34 cellular contexts compared by ENCODE assay signal in the genomic region with DNA sequence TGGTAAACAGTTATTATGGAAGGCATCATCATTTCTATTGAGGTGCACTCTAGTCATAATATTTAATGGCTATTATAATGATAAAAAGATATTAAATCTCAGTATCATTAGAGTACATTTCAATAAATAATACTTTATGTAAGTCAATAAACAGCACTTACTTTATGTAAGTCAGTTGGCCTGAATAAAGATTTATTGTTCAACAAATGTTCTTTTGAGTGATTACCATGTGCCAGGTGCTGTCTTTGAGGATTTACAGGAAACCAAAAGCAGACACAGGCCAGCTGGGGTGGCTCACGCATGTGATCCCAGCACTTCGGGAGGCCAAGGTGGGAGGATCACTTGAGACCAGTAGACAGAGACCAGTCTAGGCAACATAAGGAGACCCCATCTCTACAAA. TPM values are rescaled to one million over a fixed set of nuclear protein-coding genes. Genes with fewer than 3 reads are reported as not detected.
"Had no signal": no experiment of that assay in that cellular context is flagged by ENCODE, and none has a peak within 500 bp of the region (broad histone marks: within the 10 kb centered on the region; RNA-seq: fewer than 3 reads in every experiment).

No MANE protein-coding gene starts in this region.

- H3K4me1 ChIP-seq: colonic mucosa, gastrocnemius medialis, lower lobe of right lung had no signal

- H3K27me3 ChIP-seq: colonic mucosa, esophagus squamous epithelium, gastrocnemius medialis, heart right ventricle, left lung had no signal

- H3K9me3 ChIP-seq: colonic mucosa, esophagus squamous epithelium, gastrocnemius medialis, lower lobe of right lung had no signal

- H3K4me3 ChIP-seq: colonic mucosa, esophagus squamous epithelium, gastrocnemius medialis, heart right ventricle, left lung, lower lobe of right lung, mucosa of descending colon had no signal

- H3K36me3 ChIP-seq: colonic mucosa, esophagus squamous epithelium, gastrocnemius medialis, heart right ventricle, left lung, lower lobe of right lung had no signal

- DNase-seq: colonic mucosa; cortex of kidney; effector CD8-positive, alpha-beta T cell; effector memory CD8-positive, alpha-beta T cell; endodermal cell; erythroblast; esophagus squamous epithelium; foreskin fibroblast; foreskin melanocyte; gastrocnemius medialis; glutamatergic neuron; head of caudate nucleus; heart right ventricle; hippocampal formation; left cardiac atrium; left lung; left ventricle myocardium superior; lower lobe of right lung; mesenchymal stem cell; mucosa of descending colon; naive B cell had no signal

- FAIRE-seq: endometrium, islet of Langerhans, keratinocyte had no signal

- H3K27ac ChIP-seq: colonic mucosa, epithelial cell of prostate, esophagus squamous epithelium, gastrocnemius medialis, heart right ventricle, left lung, lower lobe of right lung had no signal

- ATAC-seq: effector memory CD8-positive, alpha-beta T cell; esophagus mucosa; gastrocnemius medialis; heart right ventricle; left cardiac atrium; left lung; left ventricle myocardium superior; lower lobe of right lung; mucosa of descending colon had no signal

RNA-seq across cellular contexts. Expression of gene NKG7, which starts 5.0 kb away (rescaled TPM):
- total RNA-seq: dermis microvascular lymphatic vessel endothelial cell, endodermal cell, esophagus mucosa, glomerular endothelial cell, kidney epithelial cell, lung microvascular endothelial cell, mesothelial cell of epicardium, myocyte had no signal
- polyA plus RNA-seq: keratinocyte had no signal

RNA-seq across cellular contexts. Expression of gene CLDND2, which starts 8.6 kb away (rescaled TPM):
- total RNA-seq: dermis microvascular lymphatic vessel endothelial cell, esophagus squamous epithelium, gastrocnemius medialis, glomerular endothelial cell, kidney epithelial cell, left ventricle myocardium superior, lung microvascular endothelial cell, myocyte had no signal

RNA-seq across cellular contexts. Expression of gene LIM2, which starts 10.4 kb away (rescaled TPM):
- total RNA-seq: colonic mucosa, dermis microvascular lymphatic vessel endothelial cell, endodermal cell, esophagus mucosa, esophagus squamous epithelium, gastrocnemius medialis, glomerular endothelial cell, heart right ventricle, kidney epithelial cell, left cardiac atrium, left lung, left ventricle myocardium superior, lower leg skin, lower lobe of right lung, lung microvascular endothelial cell, mesenteric fat pad, mesothelial cell of epicardium, mucosa of descending colon, myocyte had no signal
- polyA plus RNA-seq: heart right ventricle, keratinocyte had no signal

RNA-seq across cellular contexts. Expression of gene C19orf84, which starts 13.0 kb away (rescaled TPM):
- total RNA-seq: dermis microvascular lymphatic vessel endothelial cell, esophagus mucosa, esophagus squamous epithelium, gastrocnemius medialis, glomerular endothelial cell, heart right ventricle, kidney epithelial cell, left cardiac atrium, left ventricle myocardium superior, lower leg skin, lower lobe of right lung, lung microvascular endothelial cell, mesenteric fat pad, mucosa of descending colon, myocyte had no signal
- polyA plus RNA-seq: heart right ventricle, keratinocyte had no signal
